ENCODE assay signal across 8 cellular contexts in the genomic region with DNA sequence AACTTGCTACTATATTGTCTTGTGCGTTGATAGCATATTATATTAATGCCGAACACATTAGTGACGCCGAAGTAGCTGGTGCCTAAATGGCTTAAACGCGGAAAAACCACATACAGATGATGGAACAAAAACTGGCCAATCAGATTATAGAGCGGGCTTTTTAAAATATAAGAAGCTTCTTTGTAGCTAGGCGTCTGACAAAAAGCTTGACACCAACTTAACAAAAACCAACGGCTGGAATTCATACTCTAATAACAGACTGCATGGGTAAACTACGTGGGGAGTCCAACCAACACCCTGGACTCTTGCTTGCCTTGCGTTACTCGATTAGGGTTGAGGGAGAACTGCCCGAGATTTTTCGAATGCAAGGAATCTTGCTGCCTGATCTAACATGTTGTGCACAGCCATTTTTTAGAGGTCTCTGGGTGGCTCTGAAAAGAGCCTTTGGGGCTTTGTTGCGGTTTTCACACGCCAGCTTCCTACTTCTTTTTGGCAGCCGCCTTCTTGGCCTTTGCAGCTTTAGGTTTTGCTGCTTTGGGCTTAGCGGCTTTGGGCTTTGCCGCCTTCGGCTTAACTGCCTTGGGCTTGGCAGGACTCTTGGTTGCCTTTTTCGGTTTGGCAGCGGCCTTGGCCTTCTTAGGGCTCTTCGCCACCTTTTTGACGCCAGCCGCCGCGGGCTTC. TPM values are rescaled to one million over a fixed set of nuclear protein-coding genes. Genes with fewer than 3 reads are reported as not detected.
A peak's percentile ranks its signal among the peaks of the same experiment; 100 is the strongest.
DNase-seq lines count a peak whose midpoint lies in the region; ATAC-seq and TF ChIP-seq lines count a peak whose summit lies in the region.

No MANE protein-coding gene starts in this region.

- no peaks in the 10 kb centered on the region for H3K79me2 ChIP-seq in smooth muscle cell (ENCODE audit: low read depth)

- WGBS in smooth muscle cell (ENCODE audit: low lambda C conversion rate): 1% methylated on average over 27 of the region's 27 CpGs

- H3K9ac ChIP-seq in iPS-15b (ENCODE audit: low read depth, low read length): peak overlapping the region; percentile 99
- peak overlapping the region; percentile 26 for H3K9ac ChIP-seq in smooth muscle cell (ENCODE audit: low read depth)

- peak overlapping the region; percentile 90 for H3K4me2 ChIP-seq in smooth muscle cell

- no peak overlapping the region for H3K27ac ChIP-seq in smooth muscle cell (ENCODE audit: low read depth)

- H3K36me3 ChIP-seq in iPS-15b (ENCODE audit: control insufficient read depth, insufficient read depth, low read length): no peaks in the 10 kb centered on the region
- H3K36me3 ChIP-seq in smooth muscle cell (ENCODE audit: low read depth): no peaks in the 10 kb centered on the region

- H2AFZ ChIP-seq in smooth muscle cell (ENCODE audit: low read depth): peak overlapping the region; percentile 84

- TF ChIP-seq CTCF in smooth muscle cell (IDR thresholded peaks at IDR 0.05; ENCODE audit: borderline replicate concordance, insufficient read depth, poor library complexity, severe bottlenecking): no peak

- H3K4me1 ChIP-seq in iPS-15b (ENCODE audit: control insufficient read depth, insufficient read depth, low read length) (peaks cover 16% of the 10 kb centered on the region), smooth muscle cell (ENCODE audit: low read depth) (peaks cover 15% of the 10 kb centered on the region)

- no peaks in the 10 kb centered on the region for H3K27me3 ChIP-seq in iPS-15b (ENCODE audit: control insufficient read depth, insufficient read depth, low read length)
- no peaks in the 10 kb centered on the region for H3K27me3 ChIP-seq in smooth muscle cell (ENCODE audit: low read depth)

- peak overlapping the region; percentile 89 for H3K4me3 ChIP-seq in iPS-15b (ENCODE audit: low read depth, low read length)
- peak overlapping the region; percentile 81 for H3K4me3 ChIP-seq in smooth muscle cell

- DNase-seq in DMS 273 (lab: John Stamatoyannopoulos, UW; ENCODE audit: unreplicated experiment) (peak; percentile 63), DMS 273 treated with DMSO at 0.1 percent for 48 hours (lab: John Stamatoyannopoulos, UW) (no peak), HUDEP-2 (lab: John Stamatoyannopoulos, UW; ENCODE audit: unreplicated experiment in 76 of 76) (peak in 63 of 76 experiments; percentile 69 to 99 (median 91)), RPMI8226 (peak; percentile 28), astrocyte of the hippocampus (ENCODE audit: low read depth, low spot score) (peak; percentile 71), smooth muscle cell (lab: John Stamatoyannopoulos, UW; ENCODE audit: unreplicated experiment) (no peak)

- H3F3A ChIP-seq in smooth muscle cell (ENCODE audit: low read depth): peaks cover 8% of the 10 kb centered on the region

- no peaks in the 10 kb centered on the region for H4K20me1 ChIP-seq in smooth muscle cell (ENCODE audit: low read depth)

- no peaks in the 10 kb centered on the region for H3K9me3 ChIP-seq in iPS-15b (ENCODE audit: control insufficient read depth, insufficient read depth, low read length)
- H3K9me3 ChIP-seq in smooth muscle cell (replicated peaks; ENCODE audit: low read depth): no peaks in the 10 kb centered on the region

- no peak for ATAC-seq in HG03095 (IDR thresholded peaks at IDR 0.05; ENCODE audit: unreplicated experiment)

RNA-seq across cellular contexts. Expression of gene OR2B2, which starts 45.7 kb away (rescaled TPM):
- total RNA-seq in smooth muscle cell: not detected in 2 replicates
- polyA plus RNA-seq in smooth muscle cell: not detected in 2 replicates

Comparison
In these comparisons a context has a peak if more than half of its experiments do, and no peak if none do; other contexts are left out.
1. DNase-seq: peak in DMS 273 (single experiment), HUDEP-2 (63 of 76), RPMI8226 (single experiment) and astrocyte of the hippocampus (single experiment); none in DMS 273 treated with DMSO at 0.1 percent for 48 hours (single experiment) and smooth muscle cell (single experiment).